Comparison of ENCODE assay signal across 29 cellular contexts in genomic region chr18:31044926-31045325, GRCh38. TPM values are rescaled to one million over a fixed set of nuclear protein-coding genes. Genes with fewer than 3 reads are reported as not detected.
"Had no signal": no experiment of that assay in that cellular context is flagged by ENCODE, and none has a peak within 500 bp of the region (broad histone marks: within the 10 kb centered on the region; RNA-seq: fewer than 3 reads in every experiment).

No MANE protein-coding gene starts in this region.

- H3K27ac ChIP-seq: body of pancreas, gastroesophageal sphincter, hepatocyte, pancreas, psoas muscle, sigmoid colon, stomach, thyroid gland, upper lobe of right lung, VCaP had no signal

- H3K4me3 Mint-ChIP-seq: activated CD8-positive, alpha-beta memory T cell treated with anti-CD3 and anti-CD28 coated beads, Interleukin-2, amount 10 ng/mL, durations not matched to agents 7 days and 5 days; activated CD8-positive, alpha-beta T cell treated with anti-CD3 and anti-CD28 coated beads, Interleukin-2, amount 10 ng/mL, durations not matched to agents 7 days and 5 days; activated T-cell treated with anti-CD3 and anti-CD28 coated beads, Interleukin-2, amount 50 U/mL, for 72 hours; dendritic cell treated with granulocyte-macrophage colony-stimulating factor and Interleukin-4, amounts not matched to agents 40 ng/mL and 50 ng/mL, for 4 days; endodermal cell; memory B cell; naive thymus-derived CD4-positive, alpha-beta T cell; neural crest cell; stimulated activated naive B cell treated with anti-CD40 and anti-IgM and Interleukin-4, amounts not matched to agents 10 μg/mL and 1 μg/mL and 100 μg/mL, for 72 hours had no signal

- H3K9me3 Mint-ChIP-seq: dendritic cell treated with granulocyte-macrophage colony-stimulating factor and Interleukin-4, amounts not matched to agents 40 ng/mL and 50 ng/mL, for 4 days; endodermal cell had no signal

- H3K4me3 ChIP-seq: body of pancreas, gastroesophageal sphincter, hepatocyte, pancreas, psoas muscle, sigmoid colon, smooth muscle cell, stomach, thyroid gland, upper lobe of right lung had no signal

- H3K9me3 ChIP-seq: body of pancreas, gastroesophageal sphincter, pancreas, psoas muscle, sigmoid colon, thyroid gland, upper lobe of right lung had no signal

- H3K36me3 ChIP-seq: gastroesophageal sphincter, pancreas, sigmoid colon, stomach, thyroid gland, upper lobe of right lung had no signal

- DNase-seq: activated CD4-positive, alpha-beta T cell treated with anti-CD3 and anti-CD28 coated beads for 4 hours; activated CD8-positive, alpha-beta memory T cell treated with anti-CD3 and anti-CD28 coated beads, Interleukin-2, amount 10 ng/mL, durations not matched to agents 7 days and 5 days; activated CD8-positive, alpha-beta T cell treated with anti-CD3 and anti-CD28 coated beads, Interleukin-2, amount 10 ng/mL, durations not matched to agents 7 days and 5 days; activated naive CD4-positive, alpha-beta T cell; activated T-cell treated with anti-CD3 and anti-CD28 coated beads, Interleukin-2, amount 50 U/mL, for 72 hours; anterior cingulate cortex; body of pancreas; caudate nucleus; endodermal cell; midbrain; naive thymus-derived CD4-positive, alpha-beta T cell; nucleus accumbens; pancreas; psoas muscle; sigmoid colon; stimulated activated CD4-positive, alpha-beta T cell treated with anti-CD3 and anti-CD28 coated beads, Interleukin-2, amount 100 ng/mL, for 24 hours; stimulated activated naive B cell treated with anti-CD40 and anti-IgM and Interleukin-4, amounts not matched to agents 10 μg/mL and 1 μg/mL and 100 μg/mL, for 72 hours; stomach; thyroid gland; upper lobe of right lung had no signal

- H3K27ac Mint-ChIP-seq: activated CD8-positive, alpha-beta memory T cell treated with anti-CD3 and anti-CD28 coated beads, Interleukin-2, amount 10 ng/mL, durations not matched to agents 7 days and 5 days; activated CD8-positive, alpha-beta T cell treated with anti-CD3 and anti-CD28 coated beads, Interleukin-2, amount 10 ng/mL, durations not matched to agents 7 days and 5 days; activated naive CD4-positive, alpha-beta T cell treated with anti-CD3 and anti-CD28 coated beads, Interleukin-2, amount 50 U/mL, for 72 hours; activated T-cell treated with anti-CD3 and anti-CD28 coated beads, Interleukin-2, amount 50 U/mL, for 72 hours; dendritic cell treated with granulocyte-macrophage colony-stimulating factor and Interleukin-4, amounts not matched to agents 40 ng/mL and 50 ng/mL, for 4 days; endodermal cell; memory B cell; stimulated activated naive B cell treated with anti-CD40 and anti-IgM and Interleukin-4, amounts not matched to agents 10 μg/mL and 1 μg/mL and 100 μg/mL, for 72 hours had no signal

- H3K4me1 ChIP-seq: psoas muscle had no signal

- H3K4me1 Mint-ChIP-seq: activated CD8-positive, alpha-beta memory T cell treated with anti-CD3 and anti-CD28 coated beads, Interleukin-2, amount 10 ng/mL, durations not matched to agents 7 days and 5 days; memory B cell had no signal

- FAIRE-seq: pancreas had no signal

RNA-seq across cellular contexts. Expression of gene DSC3, which starts 2.4 kb away (rescaled TPM):
- total RNA-seq: activated CD8-positive, alpha-beta memory T cell treated with anti-CD3 and anti-CD28 coated beads, Interleukin-2, amount 10 ng/mL, durations not matched to agents 7 days and 5 days; activated CD8-positive, alpha-beta T cell treated with anti-CD3 and anti-CD28 coated beads, Interleukin-2, amount 10 ng/mL, durations not matched to agents 7 days and 5 days; activated naive CD4-positive, alpha-beta T cell treated with anti-CD3 and anti-CD28 coated beads, Interleukin-2, amount 50 U/mL, for 72 hours; activated T-cell treated with anti-CD3 and anti-CD28 coated beads, Interleukin-2, amount 50 U/mL, for 72 hours; naive thymus-derived CD4-positive, alpha-beta T cell; T-helper 1 cell treated with Interleukin-12 subunit alpha and Interleukin-12 subunit beta and Interleukin-4 antibody, amounts not matched to agents 30 ng/mL and 1 ng/mL, for 36 hours had no signal

RNA-seq across cellular contexts. Expression of gene DSC2, which starts 57.3 kb away (rescaled TPM):
- total RNA-seq: activated CD8-positive, alpha-beta memory T cell treated with anti-CD3 and anti-CD28 coated beads, Interleukin-2, amount 10 ng/mL, durations not matched to agents 7 days and 5 days; activated CD8-positive, alpha-beta T cell treated with anti-CD3 and anti-CD28 coated beads, Interleukin-2, amount 10 ng/mL, durations not matched to agents 7 days and 5 days; activated naive CD4-positive, alpha-beta T cell treated with anti-CD3 and anti-CD28 coated beads, Interleukin-2, amount 50 U/mL, for 72 hours; activated T-cell treated with anti-CD3 and anti-CD28 coated beads, Interleukin-2, amount 50 U/mL, for 72 hours; T-helper 1 cell treated with Interleukin-12 subunit alpha and Interleukin-12 subunit beta and Interleukin-4 antibody, amounts not matched to agents 30 ng/mL and 1 ng/mL, for 36 hours had no signal
